Comparison of ENCODE assay signal across 11 cellular contexts in genomic region chr4:26731342-26731741, GRCh38.
DNase-seq lines count a peak whose midpoint lies in the region; ATAC-seq and TF ChIP-seq lines count a peak whose summit lies in the region.
"Had no signal": no experiment of that assay in that cellular context is flagged by ENCODE, and none has a peak within 500 bp of the region (broad histone marks: within the 10 kb centered on the region; RNA-seq: fewer than 3 reads in every experiment).

No MANE protein-coding gene starts in this region.

- peak overlapping the region in 1 of 2 donors; percentile 57 for H3K4me3 Mint-ChIP-seq in activated T-cell treated with anti-CD3 and anti-CD28 coated beads, Interleukin-2, amount 50 U/mL, for 72 hours
- no peak overlapping the region for H3K4me3 Mint-ChIP-seq in stimulated activated memory B cell treated with anti-CD40 and anti-IgM and Interleukin-4, amounts not matched to agents 10 μg/mL and 1 μg/mL and 100 μg/mL, for 72 hours

- no peaks in the 10 kb centered on the region for H3K36me3 ChIP-seq in adrenal gland (replicated peaks in 1 of 2)

- H3K9me3 Mint-ChIP-seq in activated T-cell treated with anti-CD3 and anti-CD28 coated beads, Interleukin-2, amount 50 U/mL, for 72 hours, result no peaks in the 10 kb centered on the region
- no peaks in the 10 kb centered on the region for H3K9me3 Mint-ChIP-seq in stimulated activated memory B cell treated with anti-CD40 and anti-IgM and Interleukin-4, amounts not matched to agents 10 μg/mL and 1 μg/mL and 100 μg/mL, for 72 hours

- no peak overlapping the region for H3K4me3 ChIP-seq in adrenal gland

- H3K27ac Mint-ChIP-seq in activated T-cell treated with anti-CD3 and anti-CD28 coated beads, Interleukin-2, amount 50 U/mL, for 72 hours, result no peak overlapping the region
- peak overlapping the region; percentile 1 for H3K27ac Mint-ChIP-seq in stimulated activated memory B cell treated with anti-CD40 and anti-IgM and Interleukin-4, amounts not matched to agents 10 μg/mL and 1 μg/mL and 100 μg/mL, for 72 hours

- intact Hi-C loops in adrenal gland (cut with DNase I), result no loop called here

- no peak for TF ChIP-seq POLR2A in adrenal gland (IDR thresholded peaks at IDR 0.05)

- WGBS in adrenal gland, 4 donors, result 89 to 100% (median 95%) methylated on average over 2 of the region's 2 CpGs

- H3K4me1 Mint-ChIP-seq in activated T-cell treated with anti-CD3 and anti-CD28 coated beads, Interleukin-2, amount 50 U/mL, for 72 hours (ENCODE audit: low read depth), result peaks cover 12% of the 10 kb centered on the region
- H3K4me1 Mint-ChIP-seq in stimulated activated memory B cell treated with anti-CD40 and anti-IgM and Interleukin-4, amounts not matched to agents 10 μg/mL and 1 μg/mL and 100 μg/mL, for 72 hours, result peaks cover 11% of the 10 kb centered on the region

- H3K27ac ChIP-seq in adrenal gland, result no peak overlapping the region

- peak; percentile 95 to 98 for ATAC-seq in activated T-cell treated with anti-CD3 and anti-CD28 coated beads, Interleukin-2, amount 50 U/mL, for 72 hours (replicated peaks in 1 of 2)
- ATAC-seq in GM21737 (IDR thresholded peaks at IDR 0.05; ENCODE audit: unreplicated experiment) (peak; percentile 83), HG03432 (IDR thresholded peaks at IDR 0.05; ENCODE audit: unreplicated experiment) (peak; percentile 92)
- ATAC-seq in stimulated activated memory B cell treated with anti-CD40 and anti-IgM and Interleukin-4, amounts not matched to agents 10 μg/mL and 1 μg/mL and 100 μg/mL, for 72 hours, result peak; percentile 73

- H3K27me3 Mint-ChIP-seq in activated T-cell treated with anti-CD3 and anti-CD28 coated beads, Interleukin-2, amount 50 U/mL, for 72 hours (ENCODE audit: low read depth), result no peaks in the 10 kb centered on the region
- H3K27me3 Mint-ChIP-seq in stimulated activated memory B cell treated with anti-CD40 and anti-IgM and Interleukin-4, amounts not matched to agents 10 μg/mL and 1 μg/mL and 100 μg/mL, for 72 hours, result no peaks in the 10 kb centered on the region

- H3K9me3 ChIP-seq in adrenal gland (replicated peaks in 1 of 3), result no peaks in the 10 kb centered on the region

- no peaks in the 10 kb centered on the region for H3K36me3 Mint-ChIP-seq in activated T-cell treated with anti-CD3 and anti-CD28 coated beads, Interleukin-2, amount 50 U/mL, for 72 hours (ENCODE audit: insufficient read depth in 2 of 2)
- peaks cover 11% of the 10 kb centered on the region for H3K36me3 Mint-ChIP-seq in stimulated activated memory B cell treated with anti-CD40 and anti-IgM and Interleukin-4, amounts not matched to agents 10 μg/mL and 1 μg/mL and 100 μg/mL, for 72 hours

- peaks cover 0 to 5% of the 10 kb centered on the region in 2 donors for H3K4me1 ChIP-seq in adrenal gland (replicated peaks in 1 of 2)

- H3K27me3 ChIP-seq in adrenal gland, result no peaks in the 10 kb centered on the region

- DNase-seq in activated T-cell treated with anti-CD3 and anti-CD28 coated beads, Interleukin-2, amount 50 U/mL, for 72 hours, result peak in 1 of 2 donors; percentile 8
- DNase-seq in activated T-cell treated with anti-CD3 and anti-CD28 coated beads for 4 hours (no peak), adrenal gland (no peak), NCI-H2029 (lab: John Stamatoyannopoulos, UW) (no peak), COR-L47 (lab: John Stamatoyannopoulos, UW) (no peak)
- DNase-seq: activated CD8-positive, alpha-beta memory T cell treated with anti-CD3 and anti-CD28 coated beads, Interleukin-2, amount 50 U/mL, for 48 hours; hypothalamus; NCI-H2227 treated with DMSO at 0.1 percent for 48 hours had no signal

- TF ChIP-seq CTCF in adrenal gland (IDR thresholded peaks at IDR 0.05), result no peak
